Comparison of ENCODE assay signal across 27 cellular contexts in the genomic region with DNA sequence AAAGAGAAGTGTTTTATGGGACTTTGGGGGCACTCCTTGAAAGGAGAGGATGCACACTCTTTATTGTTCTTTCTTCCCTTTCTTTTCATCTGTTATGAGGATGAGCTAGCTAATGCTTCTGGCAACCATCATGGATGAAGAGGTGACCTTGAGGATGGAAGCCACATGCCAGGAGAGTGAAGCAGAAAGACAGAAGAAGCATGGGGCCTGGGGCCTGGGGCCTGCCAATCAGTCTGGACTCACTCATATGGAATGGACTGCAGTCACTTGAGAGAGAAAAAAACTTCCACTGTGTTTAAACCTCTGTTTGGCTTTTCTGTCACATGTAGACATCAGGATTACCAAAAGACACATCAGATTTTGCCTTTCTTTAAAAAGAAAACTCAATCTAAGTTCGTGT.
"Had no signal": no experiment of that assay in that cellular context is flagged by ENCODE, and none has a peak within 500 bp of the region (broad histone marks: within the 10 kb centered on the region; RNA-seq: fewer than 3 reads in every experiment).

No MANE protein-coding gene starts in this region.

- H3K4me1 Mint-ChIP-seq: stimulated activated memory B cell treated with anti-CD40 and anti-IgM and Interleukin-4, amounts not matched to agents 10 μg/mL and 1 μg/mL and 100 μg/mL, for 72 hours had no signal

- H3K4me3 ChIP-seq: coronary artery, esophagus muscularis mucosa, gastroesophageal sphincter, heart left ventricle, hepatocyte, mucosa of descending colon, neural progenitor cell, right atrium auricular region, spleen, thoracic aorta, transverse colon had no signal

- H3K27ac ChIP-seq: coronary artery, esophagus muscularis mucosa, foreskin keratinocyte, gastroesophageal sphincter, heart left ventricle, hepatocyte, neural progenitor cell, parathyroid adenoma, right atrium auricular region, spleen, thoracic aorta, transverse colon had no signal

- FAIRE-seq: endothelial cell of umbilical vein, kidney had no signal

- H3K4me3 Mint-ChIP-seq: mesothelial cell of epicardium; naive B cell; natural killer cell treated with Interleukin-12 subunit alpha and Interleukin-12 subunit beta and Interleukin-15 and Interleukin-18, amount 100 ng/mL, for 72 hours; neural progenitor cell; stimulated activated memory B cell treated with anti-CD40 and anti-IgM and Interleukin-4, amounts not matched to agents 10 μg/mL and 1 μg/mL and 100 μg/mL, for 72 hours; stimulated activated naive CD8-positive, alpha-beta T cell treated with anti-CD3 and anti-CD28 coated beads, Interleukin-15, Interleukin-2, amounts not matched to agents 100 ng/mL and 50 ng/mL, for 24 hours had no signal

- H3K79me2 ChIP-seq: hepatocyte, parathyroid adenoma had no signal

- H3K36me3 Mint-ChIP-seq: natural killer cell treated with Interleukin-12 subunit alpha and Interleukin-12 subunit beta and Interleukin-15 and Interleukin-18, amount 100 ng/mL, for 72 hours had no signal

- H3K4me2 ChIP-seq: hepatocyte, neural progenitor cell had no signal

- H3K27ac Mint-ChIP-seq: mesothelial cell of epicardium; natural killer cell treated with Interleukin-12 subunit alpha and Interleukin-12 subunit beta and Interleukin-15 and Interleukin-18, amount 100 ng/mL, for 72 hours; neural progenitor cell; progenitor cell of endocrine pancreas; stimulated activated memory B cell treated with anti-CD40 and anti-IgM and Interleukin-4, amounts not matched to agents 10 μg/mL and 1 μg/mL and 100 μg/mL, for 72 hours; stimulated activated naive CD8-positive, alpha-beta T cell treated with anti-CD3 and anti-CD28 coated beads, Interleukin-15, Interleukin-2, amounts not matched to agents 100 ng/mL and 50 ng/mL, for 24 hours had no signal

- H3K27me3 ChIP-seq: esophagus muscularis mucosa, foreskin keratinocyte, gastroesophageal sphincter, heart left ventricle, hepatocyte, neural progenitor cell, right atrium auricular region, spleen, transverse colon had no signal

- H3K9ac ChIP-seq: neural progenitor cell, parathyroid adenoma had no signal

- ATAC-seq: foreskin keratinocyte; gastroesophageal sphincter; heart left ventricle; left lobe of liver; mucosa of descending colon; natural killer cell treated with Interleukin-12 subunit alpha and Interleukin-12 subunit beta and Interleukin-15 and Interleukin-18, amount 100 ng/mL, for 72 hours; sciatic nerve; stimulated activated memory B cell treated with anti-CD40 and anti-IgM and Interleukin-4, amounts not matched to agents 10 μg/mL and 1 μg/mL and 100 μg/mL, for 72 hours had no signal

- H2AFZ ChIP-seq: hepatocyte, neural progenitor cell, parathyroid adenoma had no signal

- H3K4me1 ChIP-seq: foreskin keratinocyte, parathyroid adenoma had no signal

- H3K27me3 Mint-ChIP-seq: naive B cell; natural killer cell treated with Interleukin-12 subunit alpha and Interleukin-12 subunit beta and Interleukin-15 and Interleukin-18, amount 100 ng/mL, for 72 hours; progenitor cell of endocrine pancreas; stimulated activated memory B cell treated with anti-CD40 and anti-IgM and Interleukin-4, amounts not matched to agents 10 μg/mL and 1 μg/mL and 100 μg/mL, for 72 hours; stimulated activated naive CD8-positive, alpha-beta T cell treated with anti-CD3 and anti-CD28 coated beads, Interleukin-15, Interleukin-2, amounts not matched to agents 100 ng/mL and 50 ng/mL, for 24 hours had no signal

- H3K9me3 Mint-ChIP-seq: mesothelial cell of epicardium; naive B cell; natural killer cell treated with Interleukin-12 subunit alpha and Interleukin-12 subunit beta and Interleukin-15 and Interleukin-18, amount 100 ng/mL, for 72 hours; neural progenitor cell; stimulated activated memory B cell treated with anti-CD40 and anti-IgM and Interleukin-4, amounts not matched to agents 10 μg/mL and 1 μg/mL and 100 μg/mL, for 72 hours; stimulated activated naive CD8-positive, alpha-beta T cell treated with anti-CD3 and anti-CD28 coated beads, Interleukin-15, Interleukin-2, amounts not matched to agents 100 ng/mL and 50 ng/mL, for 24 hours had no signal

- DNase-seq: dermis blood vessel endothelial cell; effector memory CD4-positive, alpha-beta T cell; foreskin keratinocyte; heart left ventricle; kidney; mesenchymal stem cell; mucosa of descending colon; naive B cell; spleen; stimulated activated CD4-positive, alpha-beta T cell treated with anti-CD3 and anti-CD28 coated beads, Interleukin-4, amount 100 ng/mL, for 4 hours; transverse colon had no signal

- H3K36me3 ChIP-seq: esophagus muscularis mucosa, gastroesophageal sphincter, heart left ventricle, neural progenitor cell, right atrium auricular region, thoracic aorta, transverse colon had no signal

- H3K9me3 ChIP-seq: esophagus muscularis mucosa, gastroesophageal sphincter, heart left ventricle, mucosa of descending colon, right atrium auricular region, spleen, thoracic aorta, transverse colon had no signal
